25 cellular contexts compared by ENCODE assay signal in genomic region chr18:34631567-34631966, GRCh38.
"Had no signal": no experiment of that assay in that cellular context is flagged by ENCODE, and none has a peak within 500 bp of the region (broad histone marks: within the 10 kb centered on the region; RNA-seq: fewer than 3 reads in every experiment).

No MANE protein-coding gene starts in this region.

- H3K4me1 Mint-ChIP-seq: activated naive CD4-positive, alpha-beta T cell treated with anti-CD3 and anti-CD28 coated beads, Interleukin-2, amount 50 U/mL, for 24 hours; immature natural killer cell; nephron progenitor cell; stimulated activated naive CD8-positive, alpha-beta T cell treated with anti-CD3 and anti-CD28 coated beads, Interleukin-15, amount 100 ng/mL, for 72 hours had no signal

- H3K79me2 ChIP-seq: hepatocyte had no signal

- H3K4me3 ChIP-seq: hepatocyte, lower lobe of right lung, mucosa of descending colon, pancreas, psoas muscle, right atrium auricular region, spleen, tibial artery had no signal

- H2AFZ ChIP-seq: hepatocyte had no signal

- H3K4me3 Mint-ChIP-seq: activated naive CD4-positive, alpha-beta T cell treated with anti-CD3 and anti-CD28 coated beads, Interleukin-2, amount 50 U/mL, for 24 hours; brain; dendritic cell treated with granulocyte-macrophage colony-stimulating factor and Interleukin-4, amounts not matched to agents 40 ng/mL and 50 ng/mL, for 4 days; immature natural killer cell; nephron progenitor cell; stimulated activated naive CD8-positive, alpha-beta T cell treated with anti-CD3 and anti-CD28 coated beads, Interleukin-15, amount 100 ng/mL, for 72 hours; WTC11 had no signal

- FAIRE-seq: pancreas had no signal

- H3K27ac ChIP-seq: hepatocyte, lower lobe of right lung, pancreas, psoas muscle, right atrium auricular region, spleen, tibial artery had no signal

- H3K4me1 ChIP-seq: lower lobe of right lung, spleen had no signal

- DNase-seq: activated gamma-delta T cell treated with Interleukin-2 at 50 U/mL for 16 hours; activated T-cell treated with anti-CD3 and anti-CD28 coated beads, Interleukin-2, amount 50 U/mL, for 1 hour; aorta; effector CD4-positive, alpha-beta T cell; foreskin melanocyte; glutamatergic neuron; immature natural killer cell; lower lobe of right lung; mesendoderm; mucosa of descending colon; nephron progenitor cell; pancreas; psoas muscle; spleen; stimulated activated CD4-positive, alpha-beta T cell treated with anti-CD3 and anti-CD28 coated beads, Interleukin-4, amount 100 ng/mL, for 24 hours; stimulated activated naive CD8-positive, alpha-beta T cell treated with anti-CD3 and anti-CD28 coated beads, Interleukin-15, amount 100 ng/mL, for 72 hours; tibial artery had no signal

- ATAC-seq: esophagus mucosa; left lobe of liver; lower lobe of right lung; mucosa of descending colon; stimulated activated naive CD8-positive, alpha-beta T cell treated with anti-CD3 and anti-CD28 coated beads, Interleukin-15, amount 100 ng/mL, for 72 hours had no signal

- H3K36me3 ChIP-seq: lower lobe of right lung, pancreas, right atrium auricular region, spleen, tibial artery had no signal

- H3K27ac Mint-ChIP-seq: activated naive CD4-positive, alpha-beta T cell treated with anti-CD3 and anti-CD28 coated beads, Interleukin-2, amount 50 U/mL, for 24 hours; brain; dendritic cell treated with granulocyte-macrophage colony-stimulating factor and Interleukin-4, amounts not matched to agents 40 ng/mL and 50 ng/mL, for 4 days; immature natural killer cell; nephron progenitor cell; stimulated activated naive CD8-positive, alpha-beta T cell treated with anti-CD3 and anti-CD28 coated beads, Interleukin-15, amount 100 ng/mL, for 72 hours; WTC11 had no signal

- H3K9me3 Mint-ChIP-seq: activated naive CD4-positive, alpha-beta T cell treated with anti-CD3 and anti-CD28 coated beads, Interleukin-2, amount 50 U/mL, for 24 hours; brain; dendritic cell treated with granulocyte-macrophage colony-stimulating factor and Interleukin-4, amounts not matched to agents 40 ng/mL and 50 ng/mL, for 4 days; immature natural killer cell; nephron progenitor cell; stimulated activated naive CD8-positive, alpha-beta T cell treated with anti-CD3 and anti-CD28 coated beads, Interleukin-15, amount 100 ng/mL, for 72 hours; WTC11 had no signal

- H3K27me3 ChIP-seq: hepatocyte, pancreas, right atrium auricular region, spleen, tibial artery had no signal

- H3K36me3 Mint-ChIP-seq: activated naive CD4-positive, alpha-beta T cell treated with anti-CD3 and anti-CD28 coated beads, Interleukin-2, amount 50 U/mL, for 24 hours; brain; immature natural killer cell; WTC11 had no signal

- H3K4me2 ChIP-seq: hepatocyte had no signal

- H3K9me3 ChIP-seq: lower lobe of right lung, mucosa of descending colon, pancreas, psoas muscle, right atrium auricular region, spleen, tibial artery had no signal
